8 cellular contexts compared by ENCODE assay signal in the genomic region with DNA sequence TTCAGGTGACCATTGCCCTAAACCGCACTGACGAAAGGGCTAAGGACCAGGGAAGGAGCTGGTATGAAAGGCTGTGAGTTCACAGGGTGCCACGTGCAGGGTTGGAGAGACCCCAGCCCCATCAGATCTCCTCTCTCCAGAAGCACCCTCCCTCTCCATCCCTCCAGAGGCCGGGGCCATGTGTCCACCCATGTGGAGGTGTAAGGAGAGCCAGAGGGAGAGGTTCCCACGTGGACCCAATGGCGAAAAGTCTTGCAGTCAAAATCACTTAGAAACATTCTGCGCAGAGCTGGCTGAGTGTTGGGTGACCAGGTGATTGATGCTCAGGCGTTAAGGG.
DNase-seq lines count a peak whose midpoint lies in the region; TF ChIP-seq lines count a peak whose summit lies in the region.

No MANE protein-coding gene starts in this region.

- TF ChIP-seq CTCF in GM06990 (IDR thresholded peaks at IDR 0.05; ENCODE audit: insufficient read depth, low read length, poor library complexity, severe bottlenecking) (no peak), esophagus squamous epithelium (IDR thresholded peaks at IDR 0.05) (no peak), progenitor cell of endocrine pancreas (IDR thresholded peaks at IDR 0.05; ENCODE audit: unreplicated experiment) (no peak)

- intact Hi-C loops in esophagus squamous epithelium (cut with DNase I), result no loop called here

- H3K9me3 Mint-ChIP-seq in progenitor cell of endocrine pancreas (ENCODE audit: low read depth), result peaks cover 12% of the 10 kb centered on the region

- H3K4me1 Mint-ChIP-seq in progenitor cell of endocrine pancreas (ENCODE audit: low read depth), result peaks cover 14% of the 10 kb centered on the region

- no peak for TF ChIP-seq POLR2A in esophagus squamous epithelium (IDR thresholded peaks at IDR 0.05)

- no peaks in the 10 kb centered on the region for H3K36me3 Mint-ChIP-seq in progenitor cell of endocrine pancreas (ENCODE audit: insufficient read depth)

- no peaks in the 10 kb centered on the region for H3K27me3 ChIP-seq in GM06990 (replicated peaks; ENCODE audit: control insufficient read depth, insufficient read depth, low read length)
- peaks cover 0 to 11% (median 0%) of the 10 kb centered on the region in 4 donors for H3K27me3 ChIP-seq in esophagus squamous epithelium

- H3K9me3 ChIP-seq in esophagus squamous epithelium, result no peaks in the 10 kb centered on the region

- peak overlapping the region; percentile 67 for H3K4me3 ChIP-seq in GM06990 (replicated peaks; ENCODE audit: low read depth, low read length)
- peak overlapping the region; percentile 47 to 80 (median 60) for H3K4me3 ChIP-seq in esophagus squamous epithelium

- H3K36me3 ChIP-seq in GM06990 (ENCODE audit: control insufficient read depth, insufficient read depth, low read length), result no peaks in the 10 kb centered on the region
- no peaks in the 10 kb centered on the region for H3K36me3 ChIP-seq in esophagus squamous epithelium

- DNase-seq in GM06990 (ENCODE audit: extremely low read depth, insufficient read length), result no peak
- DNase-seq in NCI-H146 treated with DMSO at 0.1 percent for 48 hours (lab: John Stamatoyannopoulos, UW; ENCODE audit: unreplicated experiment), result peak; percentile 60
- no peak for DNase-seq in esophagus squamous epithelium (lab: John Stamatoyannopoulos, UW)
- DNase-seq in progenitor cell of endocrine pancreas (ENCODE audit: low spot score, unreplicated experiment), result no peak
- no peak for DNase-seq in activated CD4-positive, CD25-positive, alpha-beta regulatory T cell treated with anti-CD3 and anti-CD28 coated beads, Interleukin-2, amount 50 U/mL, for 72 hours
- no peak for DNase-seq in NCI-H1417 treated with DMSO at 0.1 percent for 48 hours (lab: John Stamatoyannopoulos, UW)
- no peak for DNase-seq in NCI-H446 (lab: John Stamatoyannopoulos, UW)
- DNase-seq in activated gamma-delta T cell treated with Interleukin-2 at 50 U/mL for 16 hours, result no peak

- H3K4me1 ChIP-seq in esophagus squamous epithelium, result peaks cover 3 to 23% (median 9%) of the 10 kb centered on the region in 3 donors

- peak overlapping the region; percentile 56 to 63 (median 61) for H3K27ac ChIP-seq in esophagus squamous epithelium

- peak overlapping the region; percentile 69 for H3K4me3 Mint-ChIP-seq in progenitor cell of endocrine pancreas (ENCODE audit: low read depth)

- H3K27me3 Mint-ChIP-seq in progenitor cell of endocrine pancreas, result peaks cover 20% of the 10 kb centered on the region

- H3K27ac Mint-ChIP-seq in progenitor cell of endocrine pancreas, result no peak overlapping the region

- WGBS in esophagus squamous epithelium, 2 donors, result 38 to 42% methylated on average over 5 to 7 of the region's 8 CpGs
